In genomic region chr12:109724321-109724892, GRCh38 we compare ENCODE assay signal across 29 cellular contexts.
"Had no signal": no experiment of that assay in that cellular context is flagged by ENCODE, and none has a peak within 500 bp of the region (broad histone marks: within the 10 kb centered on the region; RNA-seq: fewer than 3 reads in every experiment).

No MANE protein-coding gene starts in this region.

- H3K9me3 ChIP-seq: adrenal gland, gastrocnemius medialis, left lung, psoas muscle, thoracic aorta, vagina had no signal

- H3K27ac ChIP-seq: epithelial cell of prostate, left lung, parathyroid adenoma, thoracic aorta, vagina had no signal

- H3K4me2 ChIP-seq: smooth muscle cell had no signal

- H3K27me3 ChIP-seq: adrenal gland, gastrocnemius medialis, vagina had no signal

- H3K27ac Mint-ChIP-seq: activated naive CD4-positive, alpha-beta T cell treated with anti-CD3 and anti-CD28 coated beads for 36 hours; activated naive CD8-positive, alpha-beta T cell treated with anti-CD3 and anti-CD28 coated beads for 36 hours; activated T-helper 1 cell treated with anti-CD3 and anti-CD28 coated beads, Interleukin-12 subunit alpha, Interleukin-12 subunit beta, Interleukin-2, Interleukin-4 antibody, amounts not matched to agents 30 ng/mL and 10 ng/mL and 1 ng/mL, durations not matched to agents 14 hours and 24 hours and 36 hours; dendritic cell treated with granulocyte-macrophage colony-stimulating factor and Interleukin-4, amounts not matched to agents 40 ng/mL and 50 ng/mL, for 4 days; mesothelial cell of epicardium; naive thymus-derived CD4-positive, alpha-beta T cell; T-helper 2 cell treated with Interferon-gamma antibody and Interleukin-4, amounts not matched to agents 5 μg/mL and 100 μg/mL, for 36 hours; type B pancreatic cell had no signal

- DNase-seq: activated CD4-positive, alpha-beta T cell treated with anti-CD3 and anti-CD28 coated beads for 48 hours; activated CD4-positive, alpha-beta T cell treated with anti-CD3 and anti-CD28 coated beads, Interleukin-2, amount 50 U/mL, for 48 hours; activated CD8-positive, alpha-beta memory T cell treated with anti-CD3 and anti-CD28 coated beads for 24 hours; activated effector memory CD4-positive, alpha-beta T cell treated with anti-CD3 and anti-CD28 coated beads, Interleukin-2, amount 50 U/mL, for 16 hours; activated naive CD4-positive, alpha-beta T cell treated with anti-CD3 and anti-CD28 coated beads for 36 hours; activated naive CD8-positive, alpha-beta T cell treated with anti-CD3 and anti-CD28 coated beads for 36 hours; activated T-cell treated with anti-CD3 and anti-CD28 coated beads, Interleukin-2, amount 50 U/mL, for 1 hour; central memory CD4-positive, alpha-beta T cell; effector CD4-positive, alpha-beta T cell; gastrocnemius medialis; kidney glomerular epithelial cell; naive thymus-derived CD4-positive, alpha-beta T cell; stimulated activated CD4-positive, alpha-beta T cell treated with anti-CD3 and anti-CD28 coated beads, Interleukin-2, amount 100 ng/mL, for 24 hours; stimulated activated naive CD4-positive, alpha-beta T cell; T-helper 1 cell had no signal

- H3K4me3 Mint-ChIP-seq: activated naive CD4-positive, alpha-beta T cell treated with anti-CD3 and anti-CD28 coated beads for 36 hours; activated naive CD8-positive, alpha-beta T cell treated with anti-CD3 and anti-CD28 coated beads for 36 hours; activated T-helper 1 cell treated with anti-CD3 and anti-CD28 coated beads, Interleukin-12 subunit alpha, Interleukin-12 subunit beta, Interleukin-2, Interleukin-4 antibody, amounts not matched to agents 30 ng/mL and 10 ng/mL and 1 ng/mL, durations not matched to agents 14 hours and 24 hours and 36 hours; dendritic cell treated with granulocyte-macrophage colony-stimulating factor and Interleukin-4, amounts not matched to agents 40 ng/mL and 50 ng/mL, for 4 days; mesothelial cell of epicardium; naive thymus-derived CD4-positive, alpha-beta T cell; T-helper 2 cell treated with Interferon-gamma antibody and Interleukin-4, amounts not matched to agents 5 μg/mL and 100 μg/mL, for 36 hours; type B pancreatic cell had no signal

- ATAC-seq: left lung; naive thymus-derived CD4-positive, alpha-beta T cell had no signal

- H3K36me3 ChIP-seq: adrenal gland, gastrocnemius medialis, left lung, thoracic aorta, vagina had no signal

- H3K4me3 ChIP-seq: adrenal gland, gastrocnemius medialis, left lung, psoas muscle, smooth muscle cell, thoracic aorta, vagina had no signal

- H3K4me1 Mint-ChIP-seq: activated naive CD8-positive, alpha-beta T cell treated with anti-CD3 and anti-CD28 coated beads for 36 hours; mesothelial cell of epicardium; naive thymus-derived CD4-positive, alpha-beta T cell had no signal

- H3K4me1 ChIP-seq: parathyroid adenoma had no signal

- H2AFZ ChIP-seq: parathyroid adenoma had no signal

- H3K9ac ChIP-seq: parathyroid adenoma had no signal

- H3K9me3 Mint-ChIP-seq: activated naive CD4-positive, alpha-beta T cell treated with anti-CD3 and anti-CD28 coated beads for 36 hours; activated naive CD8-positive, alpha-beta T cell treated with anti-CD3 and anti-CD28 coated beads for 36 hours; activated T-helper 1 cell treated with anti-CD3 and anti-CD28 coated beads, Interleukin-12 subunit alpha, Interleukin-12 subunit beta, Interleukin-2, Interleukin-4 antibody, amounts not matched to agents 30 ng/mL and 10 ng/mL and 1 ng/mL, durations not matched to agents 14 hours and 24 hours and 36 hours; dendritic cell treated with granulocyte-macrophage colony-stimulating factor and Interleukin-4, amounts not matched to agents 40 ng/mL and 50 ng/mL, for 4 days; mesothelial cell of epicardium; naive thymus-derived CD4-positive, alpha-beta T cell; T-helper 2 cell treated with Interferon-gamma antibody and Interleukin-4, amounts not matched to agents 5 μg/mL and 100 μg/mL, for 36 hours; type B pancreatic cell had no signal

- H3K36me3 Mint-ChIP-seq: activated naive CD8-positive, alpha-beta T cell treated with anti-CD3 and anti-CD28 coated beads for 36 hours; brain; mesothelial cell of epicardium; naive thymus-derived CD4-positive, alpha-beta T cell; type B pancreatic cell had no signal
